Comparison of ENCODE assay signal across 19 cellular contexts in the genomic region with DNA sequence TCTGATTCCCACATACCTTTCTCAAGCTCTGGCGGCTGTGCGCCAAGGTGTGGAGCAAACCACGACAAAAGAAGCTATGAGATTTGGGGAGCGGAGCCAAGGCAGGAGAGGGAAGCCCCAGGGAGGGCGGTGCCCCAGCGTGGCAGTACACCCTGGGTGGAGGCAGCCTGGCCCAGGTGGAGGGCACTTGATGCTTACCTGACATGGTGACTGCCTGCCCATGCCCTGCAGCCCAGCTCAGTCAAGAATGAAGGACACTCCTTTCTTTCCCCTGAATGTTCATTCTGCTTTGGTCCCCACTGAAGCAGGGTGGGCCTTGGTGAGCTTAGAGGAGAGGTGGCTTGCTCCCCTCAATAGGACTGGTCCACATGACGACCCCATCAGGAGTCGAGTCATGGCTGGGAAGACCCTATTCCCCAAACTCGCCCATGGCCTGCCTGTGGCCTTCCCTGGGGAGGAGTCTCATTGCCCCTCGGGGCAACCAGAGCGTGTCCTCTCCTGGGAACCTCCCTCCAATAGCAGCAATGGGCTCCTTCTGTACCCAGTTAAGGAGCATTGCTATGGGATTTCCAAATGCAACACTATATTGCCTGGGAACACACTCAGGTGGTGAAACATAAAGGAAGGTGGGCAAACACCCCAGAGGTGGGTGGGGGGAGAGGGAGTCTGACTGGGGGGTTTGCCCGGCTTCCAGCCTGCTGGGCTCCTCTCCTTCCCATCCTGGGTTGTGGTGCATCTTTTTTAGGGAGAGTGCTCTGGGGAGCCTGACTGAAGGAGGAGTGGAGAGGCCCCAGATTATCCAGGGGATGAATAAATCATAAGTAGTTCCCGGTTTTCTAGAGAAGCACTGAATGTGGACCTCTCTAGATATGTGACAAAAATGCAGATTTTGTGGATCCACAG. TPM values are rescaled to one million over a fixed set of nuclear protein-coding genes. Genes with fewer than 3 reads are reported as not detected.
DNase-seq lines count a peak whose midpoint lies in the region; ATAC-seq, FAIRE-seq and TF ChIP-seq lines count a peak whose summit lies in the region.
"Had no signal": no experiment of that assay in that cellular context is flagged by ENCODE, and none has a peak within 500 bp of the region (broad histone marks: within the 10 kb centered on the region; RNA-seq: fewer than 3 reads in every experiment).

No MANE protein-coding gene starts in this region.

- no peak for TF ChIP-seq EP300 in sigmoid colon (IDR thresholded peaks at IDR 0.05)

- H3K9ac ChIP-seq in kidney (ENCODE audit: low read length in 2 of 2) = no peak overlapping the region

- no peak for FAIRE-seq in kidney (lab: Jason Lieb, UNC)
- FAIRE-seq: G401.6, GM12891, H1 had no signal

- DNase-seq in activated naive CD4-positive, alpha-beta T cell treated with anti-CD3 and anti-CD28 coated beads, Interleukin-2, amount 10 ng/mL, durations not matched to agents 7 days and 5 days = peak; percentile 10
- DNase-seq in activated naive CD4-positive, alpha-beta T cell treated with Interleukin-2 at 50 U/mL for 16 hours = no peak
- peak in 2 of 3 donors; percentile 29 to 31 for DNase-seq in Peyer's patch
- DNase-seq in kidney = peak; percentile 34
- peak; percentile 48 for DNase-seq in sigmoid colon
- DNase-seq in NCI-H1930 (lab: John Stamatoyannopoulos, UW) = no peak
- DNase-seq in OCI-LY7 (ENCODE audit: low spot score) = no peak
- DNase-seq: AML-193; CD4-positive, CD25-positive, alpha-beta regulatory T cell; DMS79 treated with DMSO at 0.1 percent for 48 hours; KBM-7; NCI-H1436 treated with DMSO at 0.1 percent for 48 hours; NCI-H226; NCI-H526 treated with DMSO at 0.1 percent for 48 hours; NK-92 treated with Interleukin-12 subunit alpha and Interleukin-12 subunit beta, amount 100 ng/mL, for 24 hours had no signal

- intact Hi-C loops in kidney (cut with DNase I) (no loop called here), sigmoid colon (cut with DNase I) (no loop called here), OCI-LY7 (cut with micrococcal nuclease; ENCODE audit: unreplicated experiment) (no loop called here)

- no peak overlapping the region for H2AFZ ChIP-seq in OCI-LY7 (ENCODE audit: low read length)

- peaks cover 34% of the 10 kb centered on the region for H3K27me3 Mint-ChIP-seq in activated naive CD4-positive, alpha-beta T cell treated with anti-CD3 and anti-CD28 coated beads, Interleukin-2, amount 10 ng/mL, durations not matched to agents 7 days and 5 days

- no peaks in the 10 kb centered on the region for H4K20me1 ChIP-seq in OCI-LY7 (ENCODE audit: insufficient read depth, low read length)

- WGBS in sigmoid colon, 2 donors = 74 to 83% methylated on average over 13 of the region's 13 CpGs

- POLR2A ChIA-PET in OCI-LY7 (lab: Charles Lee) = interaction anchor here (0.6 kb wide), 1 partner anchor 351 kb away, joined by 3 read pairs; no protein-coding TSS in a partner anchor

- no peak overlapping the region for H3K4me2 ChIP-seq in OCI-LY7 (ENCODE audit: low read length)

- ATAC-seq in GM18909 (IDR thresholded peaks at IDR 0.05; ENCODE audit: poor library complexity, unreplicated experiment) = no peak

- H3K9me3 Mint-ChIP-seq in activated naive CD4-positive, alpha-beta T cell treated with anti-CD3 and anti-CD28 coated beads, Interleukin-2, amount 10 ng/mL, durations not matched to agents 7 days and 5 days = no peaks in the 10 kb centered on the region
- H3K9me3 Mint-ChIP-seq: CD4-positive, CD25-positive, alpha-beta regulatory T cell had no signal

- H3K27me3 ChIP-seq in Peyer's patch (no peaks in the 10 kb centered on the region), sigmoid colon (no peaks in the 10 kb centered on the region)

- no peaks in the 10 kb centered on the region for H3K9me3 ChIP-seq in Peyer's patch
- H3K9me3 ChIP-seq in kidney (ENCODE audit: control insufficient read depth in 1 of 2, low read length in 2 of 2) = no peaks in the 10 kb centered on the region
- no peaks in the 10 kb centered on the region for H3K9me3 ChIP-seq in sigmoid colon
- no peaks in the 10 kb centered on the region for H3K9me3 ChIP-seq in OCI-LY7 (ENCODE audit: low read length)

- no peaks in the 10 kb centered on the region for H3K79me2 ChIP-seq in OCI-LY7 (ENCODE audit: insufficient read depth, low read depth, low read length)

- H3K4me3 ChIP-seq in Peyer's patch = no peak overlapping the region
- no peak overlapping the region for H3K4me3 ChIP-seq in kidney (ENCODE audit: low read length in 2 of 2)
- H3K4me3 ChIP-seq in sigmoid colon = no peak overlapping the region
- no peak overlapping the region for H3K4me3 ChIP-seq in OCI-LY7 (ENCODE audit: low read depth, low read length, poor library complexity, severe bottlenecking)

- no peaks in the 10 kb centered on the region for H3K36me3 ChIP-seq in Peyer's patch
- H3K36me3 ChIP-seq in kidney (ENCODE audit: control insufficient read depth in 1 of 2, insufficient read depth in 2 of 2, low read length in 2 of 2) = no peaks in the 10 kb centered on the region
- no peaks in the 10 kb centered on the region for H3K36me3 ChIP-seq in sigmoid colon
- no peaks in the 10 kb centered on the region for H3K36me3 ChIP-seq in OCI-LY7 (ENCODE audit: insufficient read depth, low read length)

- no peak overlapping the region for H3K27ac Mint-ChIP-seq in activated naive CD4-positive, alpha-beta T cell treated with anti-CD3 and anti-CD28 coated beads, Interleukin-2, amount 10 ng/mL, durations not matched to agents 7 days and 5 days
- H3K27ac Mint-ChIP-seq: CD4-positive, CD25-positive, alpha-beta regulatory T cell had no signal

- TF ChIP-seq CTCF in Peyer's patch (IDR thresholded peaks at IDR 0.05) (no peak), kidney (IDR thresholded peaks at IDR 0.05; ENCODE audit: borderline replicate concordance, extremely low read depth, insufficient read depth) (no peak), sigmoid colon (IDR thresholded peaks at IDR 0.05) (no peak), OCI-LY7 (conservative IDR thresholded peaks at IDR 0.05; ENCODE audit: low read length) (no peak)

- CTCF ChIA-PET in activated naive CD4-positive, alpha-beta T cell treated with anti-CD3 and anti-CD28 coated beads, Interleukin-2, amount 10 ng/mL, durations not matched to agents 7 days and 5 days (lab: Charles Lee) = no interaction called here
- CTCF ChIA-PET in OCI-LY7 (lab: Charles Lee; ENCODE audit: unreplicated experiment) = interaction anchor here (1.5 kb wide), 1 partner anchor 17 kb away, joined by 4 read pairs; no protein-coding TSS in a partner anchor

- no peaks in the 10 kb centered on the region for H3K4me1 Mint-ChIP-seq in activated naive CD4-positive, alpha-beta T cell treated with anti-CD3 and anti-CD28 coated beads, Interleukin-2, amount 10 ng/mL, durations not matched to agents 7 days and 5 days
- H3K4me1 Mint-ChIP-seq: CD4-positive, CD25-positive, alpha-beta regulatory T cell had no signal

- H3K4me1 ChIP-seq in Peyer's patch (no peaks in the 10 kb centered on the region), kidney (ENCODE audit: control insufficient read depth in 1 of 2, insufficient read depth in 1 of 2, low read depth in 1 of 2, low read length in 2 of 2) (no peaks in the 10 kb centered on the region), sigmoid colon (no peaks in the 10 kb centered on the region), OCI-LY7 (ENCODE audit: insufficient read depth, low read length, poor library complexity, severe bottlenecking) (no peaks in the 10 kb centered on the region)

- TF ChIP-seq POLR2A in Peyer's patch (IDR thresholded peaks at IDR 0.05) (no peak), sigmoid colon (IDR thresholded peaks at IDR 0.05) (no peak)

- no peaks in the 10 kb centered on the region for H3K36me3 Mint-ChIP-seq in activated naive CD4-positive, alpha-beta T cell treated with anti-CD3 and anti-CD28 coated beads, Interleukin-2, amount 10 ng/mL, durations not matched to agents 7 days and 5 days
- H3K36me3 Mint-ChIP-seq: CD4-positive, CD25-positive, alpha-beta regulatory T cell had no signal

- BruUV-seq in OCI-LY7 (replicated peaks; lab: Mats Ljungman, UMichigan) = no TSS peak

- H3K4me3 Mint-ChIP-seq in activated naive CD4-positive, alpha-beta T cell treated with anti-CD3 and anti-CD28 coated beads, Interleukin-2, amount 10 ng/mL, durations not matched to agents 7 days and 5 days = no peak overlapping the region
- H3K4me3 Mint-ChIP-seq: CD4-positive, CD25-positive, alpha-beta regulatory T cell had no signal

- no peaks in the 10 kb centered on the region for H3K9me2 ChIP-seq in OCI-LY7 (ENCODE audit: insufficient read depth, low read length)

- H3K27ac ChIP-seq in Peyer's patch = no peak overlapping the region
- no peak overlapping the region for H3K27ac ChIP-seq in kidney (ENCODE audit: low read depth in 2 of 2, low read length in 2 of 2)
- H3K27ac ChIP-seq in sigmoid colon = no peak overlapping the region
- H3K27ac ChIP-seq in OCI-LY7 (ENCODE audit: low read depth, low read length, poor library complexity, severe bottlenecking) = no peak overlapping the region

RNA-seq across cellular contexts. Expression of a gene that starts 22.7 kb away (rescaled TPM):
- total RNA-seq in Peyer's patch (10 to 100 TPM in 3 of 4 donors, 1 to 10 TPM in 1; 8.6 to 89.1 (median 20.1) TPM), kidney (82.6 TPM), sigmoid colon (10 to 100 TPM; 18.4 to 57.8 (median 33.7) TPM), OCI-LY7 (2022) (not detected in 2 replicates)
- polyA plus RNA-seq in kidney (ENCODE audit: insufficient read depth, low read depth, low replicate concordance) (168 TPM), sigmoid colon (10 to 100 TPM in 1 of 3 donors, 1 to 10 TPM in 2; 2.5 to 26.0 (median 4.8) TPM)
- not detected in 2 replicates for total RNA-seq in OCI-LY7 (2014; rRNA removed; shearing (Covaris generic))
- total RNA-seq: CD4-positive, CD25-positive, alpha-beta regulatory T cell had no signal
- polyA plus RNA-seq: CD4-positive, CD25-positive, alpha-beta regulatory T cell had no signal

Comparison
In these comparisons a context has a peak if more than half of its experiments do, and no peak if none do; other contexts are left out.
1. DNase-seq: peak in activated naive CD4-positive, alpha-beta T cell treated with anti-CD3 and anti-CD28 coated beads, Interleukin-2, amount 10 ng/mL, durations not matched to agents 7 days and 5 days (single experiment), Peyer's patch (2 of 3), kidney (single experiment) and sigmoid colon (single experiment); none in activated naive CD4-positive, alpha-beta T cell treated with Interleukin-2 at 50 U/mL for 16 hours (single experiment), NCI-H1930 (0 of 2) and OCI-LY7 (single experiment).
2. RNA of a gene that starts 22.7 kb away (total RNA-seq): 82.6 TPM in kidney (single experiment), 18.4 to 57.8 TPM in sigmoid colon and 8.6 to 89.1 TPM in Peyer's patch; not detected in OCI-LY7; every median in the first group is over 4 times any median in the second.